1 cellular context compared by ENCODE assay signal in the genomic region with DNA sequence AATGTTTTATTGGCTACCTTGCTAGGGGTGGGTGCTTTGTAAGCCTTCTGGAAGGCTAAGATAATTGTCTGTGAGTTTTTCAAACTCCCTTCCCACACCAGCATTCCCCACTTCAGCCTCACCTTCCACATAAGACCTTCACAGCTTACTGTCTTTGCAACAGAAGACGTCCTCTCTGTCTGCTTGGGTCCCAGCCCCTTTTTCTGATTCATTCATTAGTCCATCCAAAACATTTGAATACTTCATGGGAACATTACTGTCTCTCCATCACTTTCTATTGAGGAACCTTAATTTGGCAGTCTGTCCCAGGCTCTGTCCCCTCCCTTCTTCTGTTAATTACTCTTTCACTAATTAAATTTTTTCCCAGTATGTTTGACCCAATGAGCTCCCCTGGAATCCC.
TF ChIP-seq lines count a peak whose summit lies in the region.

No MANE protein-coding gene starts in this region.

TF ChIP-seq in A549, 52 proteins besides CTCF, POLR2A, EP300 and RAD21 (continued from another document):
- TF ChIP-seq TP53 (CRISPR knock-in tag; IDR thresholded peaks at IDR 0.05): no peak
- TF ChIP-seq POLR2AphosphoS2 (conservative IDR thresholded peaks at IDR 0.05; ENCODE audit: low read length): no peak
- no peak for TF ChIP-seq CBX2 (IDR thresholded peaks at IDR 0.05; ENCODE audit: borderline replicate concordance, low read depth)
- TF ChIP-seq RNF2 (IDR thresholded peaks at IDR 0.05; ENCODE audit: borderline replicate concordance, low read depth): no peak
- TF ChIP-seq, protein P1, sequence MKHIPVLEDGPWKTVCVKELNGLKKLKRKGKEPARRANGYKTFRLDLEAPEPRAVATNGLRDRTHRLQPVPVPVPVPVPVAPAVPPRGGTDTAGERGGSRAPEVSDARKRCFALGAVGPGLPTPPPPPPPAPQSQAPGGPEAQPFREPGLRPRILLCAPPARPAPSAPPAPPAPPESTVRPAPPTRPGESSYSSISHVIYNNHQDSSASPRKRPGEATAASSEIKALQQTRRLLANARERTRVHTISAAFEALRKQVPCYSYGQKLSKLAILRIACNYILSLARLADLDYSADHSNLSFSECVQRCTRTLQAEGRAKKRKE (CRISPR knock-in tag; IDR thresholded peaks at IDR 0.05; ENCODE audit: low read depth): no peak
- TF ChIP-seq, protein P2, sequence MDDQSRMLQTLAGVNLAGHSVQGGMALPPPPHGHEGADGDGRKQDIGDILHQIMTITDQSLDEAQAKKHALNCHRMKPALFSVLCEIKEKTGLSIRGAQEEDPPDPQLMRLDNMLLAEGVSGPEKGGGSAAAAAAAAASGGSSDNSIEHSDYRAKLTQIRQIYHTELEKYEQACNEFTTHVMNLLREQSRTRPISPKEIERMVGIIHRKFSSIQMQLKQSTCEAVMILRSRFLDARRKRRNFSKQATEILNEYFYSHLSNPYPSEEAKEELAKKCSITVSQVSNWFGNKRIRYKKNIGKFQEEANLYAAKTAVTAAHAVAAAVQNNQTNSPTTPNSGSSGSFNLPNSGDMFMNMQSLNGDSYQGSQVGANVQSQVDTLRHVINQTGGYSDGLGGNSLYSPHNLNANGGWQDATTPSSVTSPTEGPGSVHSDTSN (IDR thresholded peaks at IDR 0.05): no peak
- no peak for TF ChIP-seq SREBF2 (IDR thresholded peaks at IDR 0.05)
- no peak for TF ChIP-seq GATA3 (IDR thresholded peaks at IDR 0.05; ENCODE audit: borderline replicate concordance)
- TF ChIP-seq, protein P3, sequence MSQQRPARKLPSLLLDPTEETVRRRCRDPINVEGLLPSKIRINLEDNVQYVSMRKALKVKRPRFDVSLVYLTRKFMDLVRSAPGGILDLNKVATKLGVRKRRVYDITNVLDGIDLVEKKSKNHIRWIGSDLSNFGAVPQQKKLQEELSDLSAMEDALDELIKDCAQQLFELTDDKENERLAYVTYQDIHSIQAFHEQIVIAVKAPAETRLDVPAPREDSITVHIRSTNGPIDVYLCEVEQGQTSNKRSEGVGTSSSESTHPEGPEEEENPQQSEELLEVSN (IDR thresholded peaks at IDR 0.05; ENCODE audit: borderline replicate concordance, low read depth): no peak
- no peak for TF ChIP-seq ESRRA (IDR thresholded peaks at IDR 0.05; ENCODE audit: borderline replicate concordance, low read length)
- TF ChIP-seq SMC3 (IDR thresholded peaks at IDR 0.05): no peak
- no peak for TF ChIP-seq HEYL (CRISPR knock-in tag; IDR thresholded peaks at IDR 0.05)
- TF ChIP-seq, protein P4, sequence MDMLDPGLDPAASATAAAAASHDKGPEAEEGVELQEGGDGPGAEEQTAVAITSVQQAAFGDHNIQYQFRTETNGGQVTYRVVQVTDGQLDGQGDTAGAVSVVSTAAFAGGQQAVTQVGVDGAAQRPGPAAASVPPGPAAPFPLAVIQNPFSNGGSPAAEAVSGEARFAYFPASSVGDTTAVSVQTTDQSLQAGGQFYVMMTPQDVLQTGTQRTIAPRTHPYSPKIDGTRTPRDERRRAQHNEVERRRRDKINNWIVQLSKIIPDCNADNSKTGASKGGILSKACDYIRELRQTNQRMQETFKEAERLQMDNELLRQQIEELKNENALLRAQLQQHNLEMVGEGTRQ (IDR thresholded peaks at IDR 0.05): no peak
- TF ChIP-seq HOXB5 (CRISPR knock-in tag; IDR thresholded peaks at IDR 0.05): no peak
- no peak for TF ChIP-seq RFX5 (IDR thresholded peaks at IDR 0.05)
- TF ChIP-seq, protein P5, sequence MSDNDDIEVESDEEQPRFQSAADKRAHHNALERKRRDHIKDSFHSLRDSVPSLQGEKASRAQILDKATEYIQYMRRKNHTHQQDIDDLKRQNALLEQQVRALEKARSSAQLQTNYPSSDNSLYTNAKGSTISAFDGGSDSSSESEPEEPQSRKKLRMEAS (IDR thresholded peaks at IDR 0.05): no peak
- TF ChIP-seq RARB (CRISPR knock-in tag; IDR thresholded peaks at IDR 0.05): no peak
- TF ChIP-seq, protein P6, sequence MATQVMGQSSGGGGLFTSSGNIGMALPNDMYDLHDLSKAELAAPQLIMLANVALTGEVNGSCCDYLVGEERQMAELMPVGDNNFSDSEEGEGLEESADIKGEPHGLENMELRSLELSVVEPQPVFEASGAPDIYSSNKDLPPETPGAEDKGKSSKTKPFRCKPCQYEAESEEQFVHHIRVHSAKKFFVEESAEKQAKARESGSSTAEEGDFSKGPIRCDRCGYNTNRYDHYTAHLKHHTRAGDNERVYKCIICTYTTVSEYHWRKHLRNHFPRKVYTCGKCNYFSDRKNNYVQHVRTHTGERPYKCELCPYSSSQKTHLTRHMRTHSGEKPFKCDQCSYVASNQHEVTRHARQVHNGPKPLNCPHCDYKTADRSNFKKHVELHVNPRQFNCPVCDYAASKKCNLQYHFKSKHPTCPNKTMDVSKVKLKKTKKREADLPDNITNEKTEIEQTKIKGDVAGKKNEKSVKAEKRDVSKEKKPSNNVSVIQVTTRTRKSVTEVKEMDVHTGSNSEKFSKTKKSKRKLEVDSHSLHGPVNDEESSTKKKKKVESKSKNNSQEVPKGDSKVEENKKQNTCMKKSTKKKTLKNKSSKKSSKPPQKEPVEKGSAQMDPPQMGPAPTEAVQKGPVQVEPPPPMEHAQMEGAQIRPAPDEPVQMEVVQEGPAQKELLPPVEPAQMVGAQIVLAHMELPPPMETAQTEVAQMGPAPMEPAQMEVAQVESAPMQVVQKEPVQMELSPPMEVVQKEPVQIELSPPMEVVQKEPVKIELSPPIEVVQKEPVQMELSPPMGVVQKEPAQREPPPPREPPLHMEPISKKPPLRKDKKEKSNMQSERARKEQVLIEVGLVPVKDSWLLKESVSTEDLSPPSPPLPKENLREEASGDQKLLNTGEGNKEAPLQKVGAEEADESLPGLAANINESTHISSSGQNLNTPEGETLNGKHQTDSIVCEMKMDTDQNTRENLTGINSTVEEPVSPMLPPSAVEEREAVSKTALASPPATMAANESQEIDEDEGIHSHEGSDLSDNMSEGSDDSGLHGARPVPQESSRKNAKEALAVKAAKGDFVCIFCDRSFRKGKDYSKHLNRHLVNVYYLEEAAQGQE (IDR thresholded peaks at IDR 0.05): no peak
- TF ChIP-seq, protein P7, sequence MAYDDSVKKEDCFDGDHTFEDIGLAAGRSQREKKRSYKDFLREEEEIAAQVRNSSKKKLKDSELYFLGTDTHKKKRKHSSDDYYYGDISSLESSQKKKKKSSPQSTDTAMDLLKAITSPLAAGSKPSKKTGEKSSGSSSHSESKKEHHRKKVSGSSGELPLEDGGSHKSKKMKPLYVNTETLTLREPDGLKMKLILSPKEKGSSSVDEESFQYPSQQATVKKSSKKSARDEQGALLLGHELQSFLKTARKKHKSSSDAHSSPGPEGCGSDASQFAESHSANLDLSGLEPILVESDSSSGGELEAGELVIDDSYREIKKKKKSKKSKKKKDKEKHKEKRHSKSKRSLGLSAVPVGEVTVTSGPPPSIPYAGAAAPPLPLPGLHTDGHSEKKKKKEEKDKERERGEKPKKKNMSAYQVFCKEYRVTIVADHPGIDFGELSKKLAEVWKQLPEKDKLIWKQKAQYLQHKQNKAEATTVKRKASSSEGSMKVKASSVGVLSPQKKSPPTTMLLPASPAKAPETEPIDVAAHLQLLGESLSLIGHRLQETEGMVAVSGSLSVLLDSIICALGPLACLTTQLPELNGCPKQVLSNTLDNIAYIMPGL (CRISPR knock-in tag; IDR thresholded peaks at IDR 0.05; ENCODE audit: borderline replicate concordance): no peak
